In the genomic region with DNA sequence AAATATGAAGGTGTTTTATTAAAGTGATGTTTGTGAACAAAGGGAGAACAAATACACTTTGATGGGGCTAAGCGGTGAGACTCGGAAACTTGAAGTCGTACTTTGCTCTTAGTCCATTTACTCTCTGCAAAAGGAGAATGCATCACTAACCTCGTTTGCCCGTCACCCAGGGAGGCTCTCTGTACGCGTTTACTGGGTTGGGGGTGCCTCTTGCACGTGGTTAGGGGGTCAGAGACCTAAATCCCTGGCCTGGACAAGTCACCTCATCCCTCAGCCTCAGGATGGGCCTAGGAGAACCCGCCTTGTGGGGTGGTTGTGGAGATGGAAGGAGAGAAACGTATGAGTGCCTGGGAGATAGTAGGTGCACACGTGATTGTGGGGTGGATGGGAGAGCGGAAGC, we compare ENCODE assay signal across 9 cellular contexts. TPM values are rescaled to one million over a fixed set of nuclear protein-coding genes. Genes with fewer than 3 reads are reported as not detected.
A peak's percentile ranks its signal among the peaks of the same experiment; 100 is the strongest.
DNase-seq lines count a peak whose midpoint lies in the region; ATAC-seq, FAIRE-seq and TF ChIP-seq lines count a peak whose summit lies in the region.
"Had no signal": no experiment of that assay in that cellular context is flagged by ENCODE, and none has a peak within 500 bp of the region (broad histone marks: within the 10 kb centered on the region; RNA-seq: fewer than 3 reads in every experiment).

No MANE protein-coding gene starts in this region.

- no peaks in the 10 kb centered on the region for H3K9me3 Mint-ChIP-seq in activated naive CD4-positive, alpha-beta T cell treated with anti-CD3 and anti-CD28 coated beads, Interleukin-2, amount 10 ng/mL, durations not matched to agents 7 days and 5 days

- no peak for FAIRE-seq in kidney (lab: Jason Lieb, UNC)

- peaks cover 28% of the 10 kb centered on the region for H3K4me1 Mint-ChIP-seq in activated naive CD4-positive, alpha-beta T cell treated with anti-CD3 and anti-CD28 coated beads, Interleukin-2, amount 10 ng/mL, durations not matched to agents 7 days and 5 days

- TF ChIP-seq CTCF in thoracic aorta (IDR thresholded peaks at IDR 0.05), result no peak
- TF ChIP-seq CTCF in kidney (IDR thresholded peaks at IDR 0.05; ENCODE audit: borderline replicate concordance, extremely low read depth, insufficient read depth), result no peak

- ATAC-seq in thoracic aorta (ENCODE audit: insufficient number of reproducible peaks, low FRiP score, low read depth) (no peak), GM21390 (IDR thresholded peaks at IDR 0.05; ENCODE audit: unreplicated experiment) (no peak)

- H3K4me1 ChIP-seq in thoracic aorta (ENCODE audit: control insufficient read depth in 1 of 2, low read depth in 2 of 2) (peaks cover 8 to 9% of the 10 kb centered on the region in 2 donors), kidney (ENCODE audit: control insufficient read depth in 1 of 2, insufficient read depth in 1 of 2, low read depth in 1 of 2, low read length in 2 of 2) (peaks cover 3 to 14% of the 10 kb centered on the region in 2 donors)

- peak overlapping the region in 1 of 2 donors; percentile 41 for H3K9ac ChIP-seq in kidney (ENCODE audit: low read length in 2 of 2)

- H3K36me3 ChIP-seq in thoracic aorta (no peaks in the 10 kb centered on the region), kidney (ENCODE audit: control insufficient read depth in 1 of 2, insufficient read depth in 2 of 2, low read length in 2 of 2) (no peaks in the 10 kb centered on the region)

- H3K36me3 Mint-ChIP-seq in activated naive CD4-positive, alpha-beta T cell treated with anti-CD3 and anti-CD28 coated beads, Interleukin-2, amount 10 ng/mL, durations not matched to agents 7 days and 5 days, result no peaks in the 10 kb centered on the region

- no peaks in the 10 kb centered on the region for H3K27me3 Mint-ChIP-seq in activated naive CD4-positive, alpha-beta T cell treated with anti-CD3 and anti-CD28 coated beads, Interleukin-2, amount 10 ng/mL, durations not matched to agents 7 days and 5 days

- H3K9me3 ChIP-seq in thoracic aorta (no peaks in the 10 kb centered on the region), kidney (ENCODE audit: control insufficient read depth in 1 of 2, low read length in 2 of 2) (no peaks in the 10 kb centered on the region)

- peak overlapping the region; percentile 90 for H3K27ac Mint-ChIP-seq in activated naive CD4-positive, alpha-beta T cell treated with anti-CD3 and anti-CD28 coated beads, Interleukin-2, amount 10 ng/mL, durations not matched to agents 7 days and 5 days

- H3K4me3 Mint-ChIP-seq in activated naive CD4-positive, alpha-beta T cell treated with anti-CD3 and anti-CD28 coated beads, Interleukin-2, amount 10 ng/mL, durations not matched to agents 7 days and 5 days, result peak overlapping the region; percentile 81

- intact Hi-C loops in kidney (cut with DNase I), result no loop called here

- H3K4me3 ChIP-seq in thoracic aorta (peak overlapping the region; percentile 58), kidney (ENCODE audit: low read length in 2 of 2) (peak overlapping the region in 1 of 2 donors; percentile 83)

- H3K27ac ChIP-seq in layer of hippocampus (ENCODE audit: low read depth, low read length) (peak overlapping the region; percentile 55), thoracic aorta (no peak overlapping the region), kidney (ENCODE audit: low read depth in 2 of 2, low read length in 2 of 2) (peak overlapping the region in 1 of 2 donors; percentile 23)

- CTCF ChIA-PET in activated naive CD4-positive, alpha-beta T cell treated with anti-CD3 and anti-CD28 coated beads, Interleukin-2, amount 10 ng/mL, durations not matched to agents 7 days and 5 days (lab: Charles Lee), result interaction anchor here (1.0 to 3.8 kb wide), 5 partner anchors 20 to 246 kb away, joined by 4 to 18 read pairs (median 5); no protein-coding TSS in a partner anchor

- H3K27me3 ChIP-seq in layer of hippocampus (ENCODE audit: control insufficient read depth, insufficient read depth, low read length) (no peaks in the 10 kb centered on the region), thoracic aorta (replicated peaks; ENCODE audit: insufficient read depth) (no peaks in the 10 kb centered on the region)

- DNase-seq in activated T-cell treated with anti-CD3 and anti-CD28 coated beads for 48 hours (ENCODE audit: low read depth), result peak; percentile 4
- no peak for DNase-seq in activated T-cell treated with anti-CD3 and anti-CD28 coated beads, Interleukin-2, amount 50 U/mL, for 48 hours
- no peak for DNase-seq in activated naive CD4-positive, alpha-beta T cell treated with anti-CD3 and anti-CD28 coated beads, Interleukin-2, amount 10 ng/mL, durations not matched to agents 7 days and 5 days
- DNase-seq in thoracic aorta (ENCODE audit: low spot score), result no peak
- no peak for DNase-seq in kidney
- no peak for DNase-seq in NCI-H1105 (lab: John Stamatoyannopoulos, UW)

RNA-seq across cellular contexts. Expression of a gene that starts 0.8 kb away (rescaled TPM):
- total RNA-seq in thoracic aorta (10 to 100 TPM; 15.0 to 16.0 TPM), kidney (33.1 TPM)
- 52.7 TPM for polyA plus RNA-seq in kidney (ENCODE audit: insufficient read depth, low read depth, low replicate concordance)

RNA-seq across cellular contexts. Expression of a gene that starts 40.1 kb away (rescaled TPM):
- total RNA-seq in thoracic aorta, result not detected
- total RNA-seq in kidney, result 2.1 TPM
- polyA plus RNA-seq in kidney (ENCODE audit: insufficient read depth, low read depth, low replicate concordance), result 400 TPM
- total RNA-seq: lung microvascular endothelial cell had no signal
